22 cellular contexts compared by ENCODE assay signal in genomic region chr22:42565956-42566355, GRCh38. TPM values are rescaled to one million over a fixed set of nuclear protein-coding genes. Genes with fewer than 3 reads are reported as not detected.
A peak's percentile ranks its signal among the peaks of the same experiment; 100 is the strongest.
DNase-seq lines count a peak whose midpoint lies in the region; ATAC-seq, FAIRE-seq and TF ChIP-seq lines count a peak whose summit lies in the region.
"Had no signal": no experiment of that assay in that cellular context is flagged by ENCODE, and none has a peak within 500 bp of the region (broad histone marks: within the 10 kb centered on the region; RNA-seq: fewer than 3 reads in every experiment).

No MANE protein-coding gene starts in this region.

- peak; percentile 8 for DNase-seq in GM13976 (ENCODE audit: low spot score)
- DNase-seq in GM13977 (ENCODE audit: low spot score), result peak; percentile 2
- peak in 1 of 4 experiments; percentile 4 for DNase-seq in K562 (ENCODE audit: extremely low read depth in 1 of 4, low spot score in 3 of 4)
- DNase-seq in osteoblast (ENCODE audit: insufficient read length, low spot score, missing footprints), result peak; percentile 27
- no peak for DNase-seq in gastrocnemius medialis
- no peak for DNase-seq in NCI-H345 (lab: John Stamatoyannopoulos, UW)
- DNase-seq: ACHN; BE2C; C1 segment of cervical spinal cord; CD4-positive, CD25-positive, alpha-beta regulatory T cell; CD8-positive, alpha-beta memory T cell; COR-L47; DMS 273 treated with DMSO at 0.1 percent for 48 hours; DMS53; DND-41; EL; HCEC 1CT; KBM-7 had no signal

- 97% methylated on average over 6 of the region's 12 CpGs for WGBS in K562 (ENCODE audit: insufficient coverage, low coverage, missing lambda C conversion rate)

- no peak for FAIRE-seq in K562 (lab: Jason Lieb, UNC)
- FAIRE-seq: A204.1 had no signal

- intact Hi-C loops in K562 (cut with micrococcal nuclease), result no loop called here
- intact Hi-C loops in gastrocnemius medialis (cut with DNase I; ENCODE audit: low total_unique reads), result no loop called here

- peak overlapping the region in 1 of 2 experiments; percentile 48; a peak in 1 of 4 replicates for H3K9ac ChIP-seq in K562 (ENCODE audit: insufficient read depth in 1 of 2, low read depth in 2 of 2, low read length in 2 of 2)

- H3K4me1 ChIP-seq in K562 (replicated peaks in 1 of 2; ENCODE audit: control insufficient read depth in 2 of 2, insufficient read depth in 2 of 2, low read length in 2 of 2) (peaks cover 10 to 26% of the 10 kb centered on the region in 2 experiments; a peak in 4 of 5 replicates), osteoblast (ENCODE audit: insufficient read depth, low read length) (no peaks in the 10 kb centered on the region), gastrocnemius medialis (no peaks in the 10 kb centered on the region)

- no peak overlapping the region for H3K4me2 ChIP-seq in K562 (ENCODE audit: insufficient read depth, low read length)
- no peak overlapping the region for H3K4me2 ChIP-seq in osteoblast (ENCODE audit: insufficient read depth, low read length)

- H3K4me3 ChIP-seq in K562 (no peak overlapping the region), osteoblast (ENCODE audit: insufficient read depth, low read length) (no peak overlapping the region), gastrocnemius medialis (no peak overlapping the region)

- TF ChIP-seq RAD21 in K562 (CRISPR knock-in tag; conservative IDR thresholded peaks at IDR 0.05 in 1 of 2, IDR thresholded peaks at IDR 0.05 in 1 of 2), result no peak

- H3K79me2 ChIP-seq in K562 (ENCODE audit: control insufficient read depth, insufficient read depth, low read length), result no peaks in the 10 kb centered on the region; the same call in 2 of the 3 replicates
- H3K79me2 ChIP-seq in osteoblast (ENCODE audit: insufficient read depth, low read length), result no peaks in the 10 kb centered on the region

- H3K36me3 ChIP-seq in K562 (ENCODE audit: control insufficient read depth, insufficient read depth, low read length) (peaks cover 41% of the 10 kb centered on the region; the same call in 1 of the 3 replicates), osteoblast (ENCODE audit: insufficient read depth, low read length) (no peaks in the 10 kb centered on the region), gastrocnemius medialis (no peaks in the 10 kb centered on the region)
- H3K36me3 ChIP-seq: BE2C had no signal

- CTCF ChIA-PET in K562 (lab: Yijun Ruan, JAX; ENCODE audit: low intra/inter-chr PET ratio), result no interaction called here

- TF ChIP-seq EP300 in K562 (IDR thresholded peaks at IDR 0.05; ENCODE audit: low read length), result no peak

- H3K27me3 ChIP-seq in K562 (ENCODE audit: control insufficient read depth in 2 of 2, insufficient read depth in 2 of 2, low read length in 2 of 2) (no peaks in the 10 kb centered on the region), osteoblast (ENCODE audit: insufficient read depth, low read length) (no peaks in the 10 kb centered on the region), gastrocnemius medialis (no peaks in the 10 kb centered on the region)
- H3K27me3 ChIP-seq: BE2C had no signal

- H4K20me1 ChIP-seq in K562 (replicated peaks; ENCODE audit: control insufficient read depth, insufficient read depth, low read length), result no peaks in the 10 kb centered on the region; the same call in 1 of the 2 replicates
- no peaks in the 10 kb centered on the region for H4K20me1 ChIP-seq in osteoblast (ENCODE audit: insufficient read depth, low read length)

- no peak for TF ChIP-seq CTCF in GM13976 (IDR thresholded peaks at IDR 0.05; ENCODE audit: borderline replicate concordance, control extremely low read depth, extremely low read depth, insufficient read depth, missing control alignments)
- TF ChIP-seq CTCF in GM13977 (IDR thresholded peaks at IDR 0.05; ENCODE audit: extremely low read depth, insufficient read depth, missing control alignments), result no peak
- TF ChIP-seq CTCF in K562 (IDR thresholded peaks at IDR 0.05 in 2 of 3, conservative IDR thresholded peaks at IDR 0.05 in 1 of 3; ENCODE audit: insufficient read depth in 2 of 3, low read depth in 1 of 3, low read length in 3 of 3), result no peak
- no peak for TF ChIP-seq CTCF in osteoblast (IDR thresholded peaks at IDR 0.05; ENCODE audit: extremely low read depth, low read depth, low read length)
- TF ChIP-seq CTCF in gastrocnemius medialis (IDR thresholded peaks at IDR 0.05 in 4 of 5, conservative IDR thresholded peaks at IDR 0.05 in 1 of 5), result no peak

- no TSS peak for BruUV-seq in K562 (replicated peaks; lab: Mats Ljungman, UMichigan)

- H2AFZ ChIP-seq in K562 (ENCODE audit: low read depth, low read length) (no peak overlapping the region), osteoblast (ENCODE audit: low read length) (no peak overlapping the region)

- TF ChIP-seq POLR2A in K562 (conservative IDR thresholded peaks at IDR 0.05) (no peak), gastrocnemius medialis (IDR thresholded peaks at IDR 0.05) (no peak)

- ATAC-seq in K562, result no peak
- ATAC-seq in GM18867 (IDR thresholded peaks at IDR 0.05; ENCODE audit: unreplicated experiment), result no peak
- ATAC-seq in gastrocnemius medialis, result no peak

- POLR2A ChIA-PET in K562 (lab: Yijun Ruan, JAX), result interaction anchor here (1.1 kb wide), 1 partner anchor 49 kb away, joined by 3 read pairs; the partner anchor contains the start of gene POLDIP3

- no peaks in the 10 kb centered on the region; the same call in 1 of the 2 replicates for H3K9me3 ChIP-seq in K562 (replicated peaks; ENCODE audit: control insufficient read depth, insufficient read depth, low read depth, low read length)
- H3K9me3 ChIP-seq in osteoblast (ENCODE audit: low read depth, low read length), result no peaks in the 10 kb centered on the region
- no peaks in the 10 kb centered on the region for H3K9me3 ChIP-seq in gastrocnemius medialis
- H3K9me3 ChIP-seq: BE2C had no signal

- in situ Hi-C loops in GM13976 (cut with MboI; ENCODE audit: low sequenced_read_pairs, unreplicated experiment), result no loop called here
- in situ Hi-C loops in GM13977 (cut with MboI; ENCODE audit: low pct_unique_long_range_greater_than_20kb, low sequenced_read_pairs, unreplicated experiment), result no loop called here
- in situ Hi-C loops in K562 (cut with MboI), result no loop called here
- in situ Hi-C loops in gastrocnemius medialis (cut with MboI; ENCODE audit: low sequenced_read_pairs in 4 of 4), result no loop called here

- H3K27ac ChIP-seq in K562 (ENCODE audit: extremely low read depth, low read depth, low read length) (no peak overlapping the region), osteoblast (ENCODE audit: low read depth, low read length) (no peak overlapping the region), gastrocnemius medialis (no peak overlapping the region)
- H3K27ac ChIP-seq: HL-60 had no signal

- H3K9me1 ChIP-seq in K562 (ENCODE audit: control insufficient read depth, insufficient read depth, low read length), result no peaks in the 10 kb centered on the region

RNA-seq across cellular contexts. Expression of gene SERHL2, which starts 12.2 kb away (rescaled TPM):
- total RNA-seq in K562 (2011; cell fraction: chromatin; rRNA removed; ENCODE audit: low replicate concordance), result 26.6 and 59.0 TPM in 2 replicates
- total RNA-seq in K562 (2011; cell fraction: nucleolus; rRNA removed), result 39.4 and 42.1 TPM in 2 replicates
- total RNA-seq in K562 (2011; cell fraction: nucleoplasm; rRNA removed), result 33.8 and 38.9 TPM in 2 replicates
- total RNA-seq in K562 (2014; rRNA removed) (25.2 and 29.1 TPM in 2 replicates), K562 (2014; rRNA removed; fragmentation: Illumina TruSeq; extraction: Trizol) (20.1 and 22.6 TPM in 2 replicates), K562 (2015; rRNA removed; fragmentation: Illumina TruSeq; extraction: Trizol) (19.3 and 22.6 TPM in 2 replicates), K562 (2021) (19.9 and 21.9 TPM in 2 replicates), osteoblast (2.9 TPM in 2 replicates), gastrocnemius medialis (10 to 100 TPM in 1 of 4 donors, 1 to 10 TPM in 1, under 1 TPM in 1, not detected in 1; 0.84 to 13.4 (median 1.7) TPM)
- polyA plus RNA-seq in K562 (2011; rRNA removed) (51.9 and 62.6 TPM in 2 replicates), K562 (2014; fragmentation: Illumina TruSeq; extraction: Trizol) (32.2 and 35.0 TPM in 2 replicates), K562 (2014; fragmentation: Nextera tagmentation; extraction: Ambion mirVana) (10 to 100 TPM; 24.6 to 28.3 TPM), K562 (2014; rRNA removed) (33.6 and 33.8 TPM in 2 replicates)
- polyA plus RNA-seq in K562 (2011; cell fraction: cytosol; rRNA removed), result 35.5 and 56.3 TPM in 2 replicates
- polyA plus RNA-seq in K562 (2011; cell fraction: nucleus; rRNA removed), result 74.9 and 83.4 TPM in 2 replicates
- 13.3 and 21.9 TPM in 2 replicates for polyA plus RNA-seq in K562 (2012)
- polyA minus RNA-seq in K562 (2011; rRNA and poly(A)+ RNA removed), result 17.8 and 23.1 TPM in 2 replicates
- 7.9 and 15.3 TPM in 2 replicates for polyA minus RNA-seq in K562 (2011; cell fraction: cytosol; rRNA and poly(A)+ RNA removed)
- polyA minus RNA-seq in K562 (2011; cell fraction: nucleus; rRNA and poly(A)+ RNA removed), result 15.2 and 19.3 TPM in 2 replicates
- total RNA-seq: CD4-positive, CD25-positive, alpha-beta regulatory T cell; G401 had no signal

RNA-seq across cellular contexts. Expression of gene RRP7A, which starts 46.4 kb away (rescaled TPM):
- total RNA-seq in K562 (2011; cell fraction: chromatin; rRNA removed; ENCODE audit: low replicate concordance), result 17.1 and 44.0 TPM in 2 replicates
- 34.3 and 41.7 TPM in 2 replicates for total RNA-seq in K562 (2011; cell fraction: nucleolus; rRNA removed)
- total RNA-seq in K562 (2011; cell fraction: nucleoplasm; rRNA removed), result 23.6 and 25.4 TPM in 2 replicates
- total RNA-seq in K562 (2014; rRNA removed) (42.3 and 48.9 TPM in 2 replicates), K562 (2014; rRNA removed; fragmentation: Illumina TruSeq; extraction: Trizol) (29.7 and 34.6 TPM in 2 replicates), K562 (2015; rRNA removed; fragmentation: Illumina TruSeq; extraction: Trizol) (39.7 and 40.3 TPM in 2 replicates), K562 (2021) (74.1 and 82.6 TPM in 2 replicates), osteoblast (21.5 and 29.0 TPM in 2 replicates), gastrocnemius medialis (10 to 100 TPM; 11.9 to 27.3 (median 15.8) TPM)
- polyA plus RNA-seq in K562 (2011; rRNA removed) (28.3 and 39.3 TPM in 2 replicates), K562 (2014; fragmentation: Illumina TruSeq; extraction: Trizol) (51.9 and 69.1 TPM in 2 replicates), K562 (2014; fragmentation: Nextera tagmentation; extraction: Ambion mirVana) (10 to 100 TPM in 1 of 2 experiments, 1 to 10 TPM in 1; 3.4 to 12.9 TPM), K562 (2014; rRNA removed) (45.8 and 47.0 TPM in 2 replicates)
- 23.0 and 37.5 TPM in 2 replicates for polyA plus RNA-seq in K562 (2011; cell fraction: cytosol; rRNA removed)
- 14.2 and 22.3 TPM in 2 replicates for polyA plus RNA-seq in K562 (2011; cell fraction: nucleus; rRNA removed)
- polyA plus RNA-seq in K562 (2012), result 23.0 and 42.9 TPM in 2 replicates
- polyA minus RNA-seq in K562 (2011; rRNA and poly(A)+ RNA removed), result 13.4 and 13.8 TPM in 2 replicates
- polyA minus RNA-seq in K562 (2011; cell fraction: cytosol; rRNA and poly(A)+ RNA removed), result 8.6 and 16.2 TPM in 2 replicates
- polyA minus RNA-seq in K562 (2011; cell fraction: nucleus; rRNA and poly(A)+ RNA removed), result 12.3 and 13.2 TPM in 2 replicates

RNA-seq across cellular contexts. Expression of gene POLDIP3, which starts 48.7 kb away (rescaled TPM):
- total RNA-seq in K562 (2011; cell fraction: chromatin; rRNA removed; ENCODE audit: low replicate concordance), result 48.1 and 83.3 TPM in 2 replicates
- total RNA-seq in K562 (2011; cell fraction: nucleolus; rRNA removed), result 38.3 and 41.5 TPM in 2 replicates
- total RNA-seq in K562 (2011; cell fraction: nucleoplasm; rRNA removed), result 41.4 and 45.6 TPM in 2 replicates
- total RNA-seq in K562 (2014; rRNA removed), result 24.9 and 39.1 TPM in 2 replicates
- total RNA-seq in K562 (2014; rRNA removed; fragmentation: Illumina TruSeq; extraction: Trizol), result 23.5 and 24.1 TPM in 2 replicates
- total RNA-seq in K562 (2015; rRNA removed; fragmentation: Illumina TruSeq; extraction: Trizol), result 25.5 and 26.3 TPM in 2 replicates
- total RNA-seq in K562 (2021), result 47.3 and 53.6 TPM in 2 replicates
- 44.4 and 53.8 TPM in 2 replicates for polyA plus RNA-seq in K562 (2011; rRNA removed)
- polyA plus RNA-seq in K562 (2011; cell fraction: cytosol; rRNA removed), result 32.6 and 35.2 TPM in 2 replicates
- polyA plus RNA-seq in K562 (2011; cell fraction: nucleus; rRNA removed), result 57.4 and 60.2 TPM in 2 replicates
- polyA plus RNA-seq in K562 (2012), result 44.3 and 46.7 TPM in 2 replicates
- 47.7 and 53.0 TPM in 2 replicates for polyA plus RNA-seq in K562 (2014; fragmentation: Illumina TruSeq; extraction: Trizol)
- polyA plus RNA-seq in K562 (2014; fragmentation: Nextera tagmentation; extraction: Ambion mirVana), result 10 to 100 TPM; 14.3 to 22.3 TPM
- polyA plus RNA-seq in K562 (2014; rRNA removed), result 39.8 and 45.4 TPM in 2 replicates
- 28.0 and 31.6 TPM in 2 replicates for polyA minus RNA-seq in K562 (2011; rRNA and poly(A)+ RNA removed)
- 18.9 and 27.0 TPM in 2 replicates for polyA minus RNA-seq in K562 (2011; cell fraction: cytosol; rRNA and poly(A)+ RNA removed)
- 13.5 and 18.8 TPM in 2 replicates for polyA minus RNA-seq in K562 (2011; cell fraction: nucleus; rRNA and poly(A)+ RNA removed)
- 21.2 and 22.4 TPM in 2 replicates for total RNA-seq in osteoblast
- 10 to 100 TPM; 19.7 to 28.7 (median 23.0) TPM for total RNA-seq in gastrocnemius medialis

Comparison
In these comparisons a context has a peak if more than half of its experiments do, and no peak if none do; other contexts are left out.
1. DNase-seq: peak in GM13976 (single experiment), GM13977 (single experiment) and osteoblast (single experiment); none in gastrocnemius medialis (0 of 2) and NCI-H345 (single experiment).